Comparison of ENCODE assay signal across 8 cellular contexts in the genomic region with DNA sequence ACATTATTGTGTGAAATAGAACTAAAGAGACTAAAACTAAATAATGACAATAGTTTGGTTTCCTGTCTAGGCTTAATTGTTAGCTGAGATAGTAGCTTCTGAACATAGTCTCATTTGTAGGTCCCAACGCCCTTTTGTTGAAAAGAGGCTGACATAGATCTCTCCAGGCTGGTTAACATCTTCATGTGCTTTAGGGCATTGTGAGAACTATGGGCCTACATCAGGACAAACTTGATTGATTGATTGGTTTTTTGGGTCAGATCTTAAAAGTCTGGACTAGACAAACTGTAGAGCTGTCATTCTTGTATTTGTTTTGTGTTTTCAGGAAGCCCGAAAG. TPM values are rescaled to one million over a fixed set of nuclear protein-coding genes. Genes with fewer than 3 reads are reported as not detected.
A peak's percentile ranks its signal among the peaks of the same experiment; 100 is the strongest.
DNase-seq lines count a peak whose midpoint lies in the region; ATAC-seq, FAIRE-seq and TF ChIP-seq lines count a peak whose summit lies in the region.

No MANE protein-coding gene starts in this region.

- H3K4me3 ChIP-seq in astrocyte (ENCODE audit: insufficient read depth, low read depth, low read length) (peak overlapping the region; percentile 89), liver (ENCODE audit: low read depth in 1 of 3, low read length in 3 of 3) (peak overlapping the region; percentile 68 to 97 (median 97)), tibial nerve (peak overlapping the region; percentile 63 to 97 (median 80))

- H3K27ac ChIP-seq in astrocyte (ENCODE audit: low read depth, low read length) (peak overlapping the region; percentile 73), liver (ENCODE audit: low read depth in 1 of 2, low read length in 2 of 2) (peak overlapping the region; percentile 91 to 96), tibial nerve (peak overlapping the region in 3 of 4 donors; percentile 91 to 96 (median 94))

- H4K20me1 ChIP-seq in astrocyte (ENCODE audit: insufficient read depth, low read length): peaks cover 44% of the 10 kb centered on the region

- no peak for FAIRE-seq in astrocyte (lab: Jason Lieb, UNC)

- H3K36me3 ChIP-seq in astrocyte (ENCODE audit: insufficient read depth, low read length) (peaks cover 8% of the 10 kb centered on the region), liver (ENCODE audit: control insufficient read depth in 4 of 4, insufficient read depth in 3 of 4, low read depth in 1 of 4, low read length in 3 of 4) (peaks cover 0 to 7% (median 3%) of the 10 kb centered on the region in 4 donors), tibial nerve (peaks cover 0 to 26% (median 0%) of the 10 kb centered on the region in 3 donors)

- peak overlapping the region; percentile 69 for H2AFZ ChIP-seq in astrocyte (ENCODE audit: low read depth, low read length)

- 16% methylated on average over 2 of the region's 2 CpGs for WGBS in liver
- 42 to 48% methylated on average over 2 of the region's 2 CpGs for WGBS in tibial nerve, 2 donors

- H3K4me3 Mint-ChIP-seq in activated T-cell treated with anti-CD3 and anti-CD28 coated beads, Interleukin-2, amount 50 U/mL, for 4 hours: peak overlapping the region; percentile 98
- H3K4me3 Mint-ChIP-seq in astrocyte (ENCODE audit: unreplicated experiment): peak overlapping the region; percentile 99

- no peak for TF ChIP-seq EP300 in tibial nerve (IDR thresholded peaks at IDR 0.05)

- H3K4me1 ChIP-seq in astrocyte (ENCODE audit: insufficient read depth, low read length) (peaks cover 28% of the 10 kb centered on the region), liver (ENCODE audit: control insufficient read depth in 4 of 4, insufficient read depth in 4 of 4, low read length in 3 of 4) (peaks cover 3 to 44% (median 38%) of the 10 kb centered on the region in 4 donors), tibial nerve (peaks cover 0 to 58% (median 37%) of the 10 kb centered on the region in 4 donors)

- no peaks in the 10 kb centered on the region for H3K27me3 ChIP-seq in astrocyte (ENCODE audit: insufficient read depth, low read length)
- H3K27me3 ChIP-seq in liver (ENCODE audit: control insufficient read depth in 4 of 4, insufficient read depth in 4 of 4, low read length in 3 of 4): no peaks in the 10 kb centered on the region
- H3K27me3 ChIP-seq in tibial nerve: no peaks in the 10 kb centered on the region

- TF ChIP-seq CTCF in astrocyte (IDR thresholded peaks at IDR 0.05; ENCODE audit: insufficient read depth, low read depth, low read length) (no peak), liver (IDR thresholded peaks at IDR 0.05; ENCODE audit: low read depth, low read length, missing input control) (no peak), tibial nerve (IDR thresholded peaks at IDR 0.05) (no peak)

- no peak for DNase-seq in activated T-cell treated with anti-CD3 and anti-CD28 coated beads, Interleukin-2, amount 50 U/mL, for 4 hours
- no peak for DNase-seq in activated T-cell treated with anti-CD3 and anti-CD28 coated beads, Interleukin-2, amount 50 U/mL, for 48 hours
- DNase-seq in astrocyte (ENCODE audit: low read depth) (no peak), tibial nerve (ENCODE audit: low spot score in 2 of 2) (no peak), NCI-H187 treated with DMSO at 0.1 percent for 48 hours (lab: John Stamatoyannopoulos, UW) (no peak)

- H3K9me3 Mint-ChIP-seq in activated T-cell treated with anti-CD3 and anti-CD28 coated beads, Interleukin-2, amount 50 U/mL, for 4 hours: no peaks in the 10 kb centered on the region
- H3K9me3 Mint-ChIP-seq in astrocyte (ENCODE audit: unreplicated experiment): no peaks in the 10 kb centered on the region

- peaks cover 7% of the 10 kb centered on the region for H3K36me3 Mint-ChIP-seq in activated T-cell treated with anti-CD3 and anti-CD28 coated beads, Interleukin-2, amount 50 U/mL, for 4 hours (ENCODE audit: insufficient read depth)
- H3K36me3 Mint-ChIP-seq in astrocyte (ENCODE audit: low read depth, unreplicated experiment): no peaks in the 10 kb centered on the region

- no peak for TF ChIP-seq POLR2A in tibial nerve (IDR thresholded peaks at IDR 0.05)

- H3K9ac ChIP-seq in astrocyte (ENCODE audit: low read length): peak overlapping the region; percentile 92
- peak overlapping the region; percentile 88 to 89 for H3K9ac ChIP-seq in liver (ENCODE audit: low read depth in 1 of 2, low read length in 2 of 2)

- no peak for ATAC-seq in activated T-cell treated with anti-CD3 and anti-CD28 coated beads, Interleukin-2, amount 50 U/mL, for 4 hours
- ATAC-seq in HG02970 (IDR thresholded peaks at IDR 0.05; ENCODE audit: low FRiP score, unreplicated experiment) (no peak), GM19397 (IDR thresholded peaks at IDR 0.05; ENCODE audit: unreplicated experiment) (no peak)

- peaks cover 86% of the 10 kb centered on the region for H3K79me2 ChIP-seq in astrocyte (ENCODE audit: insufficient read depth, low read length)

- no peaks in the 10 kb centered on the region for H3K27me3 Mint-ChIP-seq in activated T-cell treated with anti-CD3 and anti-CD28 coated beads, Interleukin-2, amount 50 U/mL, for 4 hours (ENCODE audit: low read depth)
- no peaks in the 10 kb centered on the region for H3K27me3 Mint-ChIP-seq in astrocyte (ENCODE audit: low read depth, unreplicated experiment)

- H3K4me2 ChIP-seq in astrocyte (ENCODE audit: low read length): peak overlapping the region; percentile 95

- peak overlapping the region; percentile 98 for H3K27ac Mint-ChIP-seq in astrocyte (ENCODE audit: unreplicated experiment)

- no peaks in the 10 kb centered on the region for H3K9me3 ChIP-seq in astrocyte (ENCODE audit: insufficient read depth, low read depth, low read length)
- H3K9me3 ChIP-seq in liver (ENCODE audit: control insufficient read depth in 4 of 4, low read length in 3 of 4): no peaks in the 10 kb centered on the region
- no peaks in the 10 kb centered on the region for H3K9me3 ChIP-seq in tibial nerve

- TF ChIP-seq RAD21 in liver (IDR thresholded peaks at IDR 0.05): no peak

- H3K4me1 Mint-ChIP-seq in activated T-cell treated with anti-CD3 and anti-CD28 coated beads, Interleukin-2, amount 50 U/mL, for 4 hours (ENCODE audit: low read depth): peaks cover 52% of the 10 kb centered on the region
- peaks cover 20% of the 10 kb centered on the region for H3K4me1 Mint-ChIP-seq in astrocyte (ENCODE audit: low read depth, unreplicated experiment)

TF ChIP-seq in liver, 16 proteins besides CTCF, POLR2A, EP300 and RAD21 (continues in another document):
- no peak for TF ChIP-seq SP1 (IDR thresholded peaks at IDR 0.05)
- no peak for TF ChIP-seq YY1 (IDR thresholded peaks at IDR 0.05)
- no peak for TF ChIP-seq JUND (IDR thresholded peaks at IDR 0.05)
- TF ChIP-seq, protein P1, sequence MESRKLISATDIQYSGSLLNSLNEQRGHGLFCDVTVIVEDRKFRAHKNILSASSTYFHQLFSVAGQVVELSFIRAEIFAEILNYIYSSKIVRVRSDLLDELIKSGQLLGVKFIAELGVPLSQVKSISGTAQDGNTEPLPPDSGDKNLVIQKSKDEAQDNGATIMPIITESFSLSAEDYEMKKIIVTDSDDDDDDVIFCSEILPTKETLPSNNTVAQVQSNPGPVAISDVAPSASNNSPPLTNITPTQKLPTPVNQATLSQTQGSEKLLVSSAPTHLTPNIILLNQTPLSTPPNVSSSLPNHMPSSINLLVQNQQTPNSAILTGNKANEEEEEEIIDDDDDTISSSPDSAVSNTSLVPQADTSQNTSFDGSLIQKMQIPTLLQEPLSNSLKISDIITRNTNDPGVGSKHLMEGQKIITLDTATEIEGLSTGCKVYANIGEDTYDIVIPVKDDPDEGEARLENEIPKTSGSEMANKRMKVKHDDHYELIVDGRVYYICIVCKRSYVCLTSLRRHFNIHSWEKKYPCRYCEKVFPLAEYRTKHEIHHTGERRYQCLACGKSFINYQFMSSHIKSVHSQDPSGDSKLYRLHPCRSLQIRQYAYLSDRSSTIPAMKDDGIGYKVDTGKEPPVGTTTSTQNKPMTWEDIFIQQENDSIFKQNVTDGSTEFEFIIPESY (IDR thresholded peaks at IDR 0.05): no peak
- no peak for TF ChIP-seq HNF4A (conservative IDR thresholded peaks at IDR 0.05)
- TF ChIP-seq RXRA (IDR thresholded peaks at IDR 0.05): no peak
- no peak for TF ChIP-seq TAF1 (conservative IDR thresholded peaks at IDR 0.05)
- TF ChIP-seq, protein P2, sequence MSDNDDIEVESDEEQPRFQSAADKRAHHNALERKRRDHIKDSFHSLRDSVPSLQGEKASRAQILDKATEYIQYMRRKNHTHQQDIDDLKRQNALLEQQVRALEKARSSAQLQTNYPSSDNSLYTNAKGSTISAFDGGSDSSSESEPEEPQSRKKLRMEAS (IDR thresholded peaks at IDR 0.05): no peak
- no peak for TF ChIP-seq GABPA (IDR thresholded peaks at IDR 0.05 in 1 of 2, conservative IDR thresholded peaks at IDR 0.05 in 1 of 2)
- TF ChIP-seq FOXA1 (IDR thresholded peaks at IDR 0.05): no peak

RNA-seq across cellular contexts. Expression of a gene that starts 0.9 kb away (rescaled TPM):
- total RNA-seq in activated T-cell treated with anti-CD3 and anti-CD28 coated beads, Interleukin-2, amount 50 U/mL, for 4 hours: 10 to 100 TPM; 34.7 to 35.9 (median 35.9) TPM
- total RNA-seq in astrocyte (24.0 and 25.3 TPM in 2 replicates), liver (10 to 100 TPM in 1 of 2 donors, 1 to 10 TPM in 1; 7.6 to 13.7 TPM), tibial nerve (10 to 100 TPM in 3 of 4 donors, 1 to 10 TPM in 1; 8.2 to 33.0 (median 16.2) TPM)
- polyA plus RNA-seq in liver: 10 to 100 TPM; 32.5 to 47.4 TPM

RNA-seq across cellular contexts. Expression of a gene that starts 2.7 kb away (rescaled TPM):
- 10 to 100 TPM; 31.3 to 41.2 (median 40.5) TPM for total RNA-seq in activated T-cell treated with anti-CD3 and anti-CD28 coated beads, Interleukin-2, amount 50 U/mL, for 4 hours
- total RNA-seq in astrocyte (70.2 and 70.7 TPM in 2 replicates), liver (10 to 100 TPM; 35.3 to 66.2 TPM), tibial nerve (100 to 1,000 TPM; 104 to 138 (median 121) TPM)
- 10 to 100 TPM; 33.3 to 53.4 TPM for polyA plus RNA-seq in liver

RNA-seq across cellular contexts. Expression of a gene that starts 28.7 kb away (rescaled TPM):
- 10 to 100 TPM; 51.1 to 67.1 (median 58.7) TPM for total RNA-seq in activated T-cell treated with anti-CD3 and anti-CD28 coated beads, Interleukin-2, amount 50 U/mL, for 4 hours
- total RNA-seq in astrocyte (16.2 and 21.5 TPM in 2 replicates), liver (10 to 100 TPM; 11.4 to 14.0 TPM), tibial nerve (10 to 100 TPM; 44.8 to 99.3 (median 61.7) TPM)
- 1 to 10 TPM; 6.5 to 7.6 TPM for polyA plus RNA-seq in liver

RNA-seq across cellular contexts. Expression of a gene that starts 38.5 kb away (rescaled TPM):
- total RNA-seq in activated T-cell treated with anti-CD3 and anti-CD28 coated beads, Interleukin-2, amount 50 U/mL, for 4 hours: 100 to 1,000 TPM; 101 to 109 (median 107) TPM
- total RNA-seq in astrocyte: 96.1 and 99.0 TPM in 2 replicates
- total RNA-seq in liver: 10 to 100 TPM; 41.4 to 48.1 TPM
- polyA plus RNA-seq in liver: 10 to 100 TPM; 15.0 to 40.5 TPM
- 10 to 100 TPM; 42.0 to 61.2 (median 43.3) TPM for total RNA-seq in tibial nerve
